In genomic region chr6:75149696-75150095, GRCh38 we compare ENCODE assay signal across 22 cellular contexts. TPM values are rescaled to one million over a fixed set of nuclear protein-coding genes. Genes with fewer than 3 reads are reported as not detected.
"Had no signal": no experiment of that assay in that cellular context is flagged by ENCODE, and none has a peak within 500 bp of the region (broad histone marks: within the 10 kb centered on the region; RNA-seq: fewer than 3 reads in every experiment).

No MANE protein-coding gene starts in this region.

- H3K9me3 Mint-ChIP-seq: activated CD4-positive, alpha-beta memory T cell treated with anti-CD3 and anti-CD28 coated beads for 36 hours; activated naive CD8-positive, alpha-beta T cell treated with anti-CD3 and anti-CD28 coated beads, Interleukin-2, amount 10 ng/mL, durations not matched to agents 7 days and 5 days; central memory CD8-positive, alpha-beta T cell; effector memory CD8-positive, alpha-beta T cell; mesothelial cell of epicardium; natural killer cell; stimulated activated naive CD8-positive, alpha-beta T cell treated with anti-CD3 and anti-CD28 coated beads, Interleukin-15, Interleukin-2, amounts not matched to agents 100 ng/mL and 50 ng/mL, for 24 hours had no signal

- H3K4me3 ChIP-seq: colonic mucosa, dorsolateral prefrontal cortex, hepatocyte, left lung, tibial artery had no signal

- H3K4me3 Mint-ChIP-seq: activated CD4-positive, alpha-beta memory T cell treated with anti-CD3 and anti-CD28 coated beads for 36 hours; activated naive CD4-positive, alpha-beta T cell treated with anti-CD3 and anti-CD28 coated beads for 36 hours; activated naive CD8-positive, alpha-beta T cell treated with anti-CD3 and anti-CD28 coated beads, Interleukin-2, amount 10 ng/mL, durations not matched to agents 7 days and 5 days; activated T-cell treated with anti-CD3 and anti-CD28 coated beads, Interleukin-2, amount 50 U/mL, for 72 hours; central memory CD8-positive, alpha-beta T cell; effector memory CD8-positive, alpha-beta T cell; immature natural killer cell; mesothelial cell of epicardium; natural killer cell; stimulated activated naive CD8-positive, alpha-beta T cell treated with anti-CD3 and anti-CD28 coated beads, Interleukin-15, Interleukin-2, amounts not matched to agents 100 ng/mL and 50 ng/mL, for 24 hours had no signal

- H3K36me3 ChIP-seq: colonic mucosa, left lung had no signal

- H3K4me1 ChIP-seq: colonic mucosa, foreskin keratinocyte, left lung had no signal

- H3K4me2 ChIP-seq: hepatocyte had no signal

- H2AFZ ChIP-seq: hepatocyte had no signal

- H3K9me3 ChIP-seq: colonic mucosa, left lung, tibial artery had no signal

- H3K4me1 Mint-ChIP-seq: activated naive CD8-positive, alpha-beta T cell treated with anti-CD3 and anti-CD28 coated beads, Interleukin-2, amount 10 ng/mL, durations not matched to agents 7 days and 5 days; central memory CD8-positive, alpha-beta T cell; immature natural killer cell; natural killer cell had no signal

- H3K27ac Mint-ChIP-seq: activated CD4-positive, alpha-beta memory T cell treated with anti-CD3 and anti-CD28 coated beads for 36 hours; activated naive CD4-positive, alpha-beta T cell treated with anti-CD3 and anti-CD28 coated beads for 36 hours; activated naive CD8-positive, alpha-beta T cell treated with anti-CD3 and anti-CD28 coated beads, Interleukin-2, amount 10 ng/mL, durations not matched to agents 7 days and 5 days; activated T-cell treated with anti-CD3 and anti-CD28 coated beads, Interleukin-2, amount 50 U/mL, for 72 hours; effector memory CD8-positive, alpha-beta T cell; immature natural killer cell; mesothelial cell of epicardium; natural killer cell; stimulated activated naive CD8-positive, alpha-beta T cell treated with anti-CD3 and anti-CD28 coated beads, Interleukin-15, Interleukin-2, amounts not matched to agents 100 ng/mL and 50 ng/mL, for 24 hours had no signal

- H3K27ac ChIP-seq: colonic mucosa, dorsolateral prefrontal cortex, foreskin keratinocyte, hepatocyte, left lung had no signal

- H3K79me2 ChIP-seq: hepatocyte had no signal

- H3K27me3 ChIP-seq: colonic mucosa, dorsolateral prefrontal cortex, foreskin keratinocyte, left lung, tibial artery had no signal

- DNase-seq: activated CD4-positive, alpha-beta memory T cell treated with anti-CD3 and anti-CD28 coated beads for 36 hours; activated CD4-positive, alpha-beta T cell treated with anti-CD3 and anti-CD28 coated beads for 48 hours; activated effector memory CD4-positive, alpha-beta T cell treated with Interleukin-2 at 50 U/mL for 16 hours; activated naive CD4-positive, alpha-beta T cell treated with anti-CD3 and anti-CD28 coated beads for 36 hours; activated naive CD8-positive, alpha-beta T cell treated with anti-CD3 and anti-CD28 coated beads, Interleukin-2, amount 10 ng/mL, durations not matched to agents 7 days and 5 days; activated T-cell treated with anti-CD3 and anti-CD28 coated beads, Interleukin-2, amount 50 U/mL, for 72 hours; colonic mucosa; dorsolateral prefrontal cortex; effector memory CD8-positive, alpha-beta T cell; glutamatergic neuron; immature natural killer cell; left lung; natural killer cell; posterior cingulate gyrus; stimulated activated CD4-positive, alpha-beta T cell treated with anti-CD3 and anti-CD28 coated beads, Interleukin-4, amount 100 ng/mL, for 24 hours; tibial artery had no signal

- H3K36me3 Mint-ChIP-seq: activated CD4-positive, alpha-beta memory T cell treated with anti-CD3 and anti-CD28 coated beads for 36 hours; activated naive CD8-positive, alpha-beta T cell treated with anti-CD3 and anti-CD28 coated beads, Interleukin-2, amount 10 ng/mL, durations not matched to agents 7 days and 5 days; immature natural killer cell; mesothelial cell of epicardium; natural killer cell had no signal

RNA-seq across cellular contexts. Expression of gene COL12A1, which starts 56.2 kb away (rescaled TPM):
- total RNA-seq: activated CD4-positive, alpha-beta memory T cell treated with anti-CD3 and anti-CD28 coated beads for 36 hours; activated naive CD8-positive, alpha-beta T cell treated with anti-CD3 and anti-CD28 coated beads, Interleukin-2, amount 10 ng/mL, durations not matched to agents 7 days and 5 days; activated T-cell treated with anti-CD3 and anti-CD28 coated beads, Interleukin-2, amount 50 U/mL, for 72 hours; T-helper 2 cell treated with Interferon-gamma antibody and Interleukin-4, amounts not matched to agents 100 ng/mL and 5 ng/mL, for 36 hours had no signal
- polyA plus RNA-seq: immature natural killer cell had no signal
